Comparison of ENCODE assay signal across 17 cellular contexts in the genomic region with DNA sequence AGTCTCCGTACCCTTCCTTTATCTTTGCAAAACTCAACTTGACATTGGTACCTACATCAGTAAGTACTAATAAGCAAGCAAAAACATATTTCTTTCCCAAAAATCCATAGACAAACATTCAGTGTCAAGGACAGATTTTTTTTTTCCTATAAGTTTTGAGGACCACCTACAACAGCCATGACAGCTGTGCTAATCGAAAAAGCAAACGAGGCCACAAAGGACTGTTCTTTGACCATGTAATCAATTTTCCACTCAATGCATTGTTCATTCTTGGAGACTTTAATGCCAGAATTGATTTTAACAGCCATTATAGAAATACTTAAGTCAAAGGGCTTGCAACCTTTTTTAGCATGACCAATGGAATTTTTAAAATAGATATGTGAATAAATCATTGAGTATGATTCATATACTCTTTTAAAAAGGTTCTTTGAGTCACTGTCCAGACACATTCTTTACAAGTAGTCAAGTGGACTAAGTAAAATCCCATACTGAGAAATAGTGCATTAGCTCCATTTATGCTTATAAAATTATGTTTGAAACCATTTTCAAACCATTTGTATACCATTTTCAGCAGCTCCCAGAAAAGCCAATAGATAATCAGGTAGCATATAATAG.
"Had no signal": no experiment of that assay in that cellular context is flagged by ENCODE, and none has a peak within 500 bp of the region (broad histone marks: within the 10 kb centered on the region; RNA-seq: fewer than 3 reads in every experiment).

No MANE protein-coding gene starts in this region.

- H3K9me3 Mint-ChIP-seq: activated CD4-positive, alpha-beta T cell treated with anti-CD3 and anti-CD28 coated beads, Interleukin-2, amount 10 ng/mL, durations not matched to agents 24 days and 14 days; activated naive CD4-positive, alpha-beta T cell treated with anti-CD3 and anti-CD28 coated beads, Interleukin-2, amount 10 ng/mL, durations not matched to agents 7 days and 5 days; nephron; type B pancreatic cell had no signal

- ATAC-seq: activated CD4-positive, CD25-positive, alpha-beta regulatory T cell treated with anti-CD3 and anti-CD28 coated beads, Interleukin-2, amount 50 U/mL, for 24 hours; activated CD8-positive, alpha-beta memory T cell treated with anti-CD3 and anti-CD28 coated beads, Interleukin-2, amount 10 ng/mL, durations not matched to agents 7 days and 5 days; activated CD8-positive, alpha-beta T cell treated with anti-CD3 and anti-CD28 coated beads for 36 hours; body of pancreas; left cardiac atrium had no signal

- H3K27me3 Mint-ChIP-seq: activated CD4-positive, alpha-beta T cell treated with anti-CD3 and anti-CD28 coated beads, Interleukin-2, amount 10 ng/mL, durations not matched to agents 24 days and 14 days; activated CD8-positive, alpha-beta memory T cell treated with anti-CD3 and anti-CD28 coated beads, Interleukin-2, amount 10 ng/mL, durations not matched to agents 7 days and 5 days; activated CD8-positive, alpha-beta T cell treated with anti-CD3 and anti-CD28 coated beads for 36 hours; activated naive CD4-positive, alpha-beta T cell treated with anti-CD3 and anti-CD28 coated beads, Interleukin-2, amount 10 ng/mL, durations not matched to agents 7 days and 5 days had no signal

- FAIRE-seq: frontal cortex had no signal

- H3K27ac Mint-ChIP-seq: activated CD4-positive, alpha-beta T cell treated with anti-CD3 and anti-CD28 coated beads, Interleukin-2, amount 10 ng/mL, durations not matched to agents 24 days and 14 days; activated CD8-positive, alpha-beta memory T cell treated with anti-CD3 and anti-CD28 coated beads, Interleukin-2, amount 10 ng/mL, durations not matched to agents 7 days and 5 days; activated CD8-positive, alpha-beta T cell treated with anti-CD3 and anti-CD28 coated beads for 36 hours; activated naive CD4-positive, alpha-beta T cell treated with anti-CD3 and anti-CD28 coated beads, Interleukin-2, amount 10 ng/mL, durations not matched to agents 7 days and 5 days; nephron; type B pancreatic cell had no signal

- DNase-seq: activated CD4-positive, alpha-beta T cell treated with anti-CD3 and anti-CD28 coated beads, Interleukin-2, amount 10 ng/mL, durations not matched to agents 24 days and 14 days; activated CD8-positive, alpha-beta memory T cell treated with anti-CD3 and anti-CD28 coated beads, Interleukin-2, amount 10 ng/mL, durations not matched to agents 7 days and 5 days; activated CD8-positive, alpha-beta T cell treated with anti-CD3 and anti-CD28 coated beads for 36 hours; activated effector memory CD4-positive, alpha-beta T cell treated with anti-CD3 and anti-CD28 coated beads, Interleukin-2, amount 50 U/mL, for 16 hours; activated naive CD4-positive, alpha-beta T cell treated with anti-CD3 and anti-CD28 coated beads, Interleukin-2, amount 10 ng/mL, durations not matched to agents 7 days and 5 days; activated T-cell treated with anti-CD3 and anti-CD28 coated beads for 4 hours; body of pancreas; hippocampal formation; left cardiac atrium; mesenchymal stem cell; ovary; stimulated activated CD4-positive, alpha-beta T cell treated with anti-CD3 and anti-CD28 coated beads, Interleukin-4, amount 100 ng/mL, for 24 hours; stimulated activated naive CD4-positive, alpha-beta T cell treated with Interleukin-2 at 50 U/mL for 16 hours had no signal

- H3K36me3 Mint-ChIP-seq: activated CD8-positive, alpha-beta memory T cell treated with anti-CD3 and anti-CD28 coated beads, Interleukin-2, amount 10 ng/mL, durations not matched to agents 7 days and 5 days; activated naive CD4-positive, alpha-beta T cell treated with anti-CD3 and anti-CD28 coated beads, Interleukin-2, amount 10 ng/mL, durations not matched to agents 7 days and 5 days; type B pancreatic cell had no signal

- H3K4me1 Mint-ChIP-seq: activated CD4-positive, alpha-beta T cell treated with anti-CD3 and anti-CD28 coated beads, Interleukin-2, amount 10 ng/mL, durations not matched to agents 24 days and 14 days; activated CD8-positive, alpha-beta memory T cell treated with anti-CD3 and anti-CD28 coated beads, Interleukin-2, amount 10 ng/mL, durations not matched to agents 7 days and 5 days; activated naive CD4-positive, alpha-beta T cell treated with anti-CD3 and anti-CD28 coated beads, Interleukin-2, amount 10 ng/mL, durations not matched to agents 7 days and 5 days; nephron had no signal

- H3K4me3 Mint-ChIP-seq: activated CD4-positive, alpha-beta T cell treated with anti-CD3 and anti-CD28 coated beads, Interleukin-2, amount 10 ng/mL, durations not matched to agents 24 days and 14 days; activated CD8-positive, alpha-beta memory T cell treated with anti-CD3 and anti-CD28 coated beads, Interleukin-2, amount 10 ng/mL, durations not matched to agents 7 days and 5 days; activated CD8-positive, alpha-beta T cell treated with anti-CD3 and anti-CD28 coated beads for 36 hours; activated naive CD4-positive, alpha-beta T cell treated with anti-CD3 and anti-CD28 coated beads, Interleukin-2, amount 10 ng/mL, durations not matched to agents 7 days and 5 days; nephron; type B pancreatic cell had no signal
